In the genomic region with DNA sequence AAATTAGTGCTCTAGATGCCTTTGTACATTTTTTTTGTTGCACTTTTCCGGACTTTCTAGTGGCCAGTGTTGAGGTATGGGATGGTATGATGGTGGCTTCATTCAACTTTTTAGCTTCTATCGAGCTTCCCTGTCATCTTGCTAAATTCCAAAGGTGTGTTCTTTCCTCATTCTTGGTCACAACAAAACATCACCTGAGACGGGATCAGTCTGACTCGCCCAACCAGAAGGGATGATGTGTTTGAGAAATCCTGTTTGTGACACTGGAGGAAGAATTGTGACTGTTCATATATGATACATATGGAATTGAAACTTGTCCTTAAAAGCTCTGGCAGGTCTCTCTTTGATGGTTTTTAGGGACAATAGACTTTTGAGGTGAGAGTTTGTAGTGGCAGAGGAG, we compare ENCODE assay signal across 29 cellular contexts. TPM values are rescaled to one million over a fixed set of nuclear protein-coding genes. Genes with fewer than 3 reads are reported as not detected.
DNase-seq lines count a peak whose midpoint lies in the region; ATAC-seq and TF ChIP-seq lines count a peak whose summit lies in the region.
"Had no signal": no experiment of that assay in that cellular context is flagged by ENCODE, and none has a peak within 500 bp of the region (broad histone marks: within the 10 kb centered on the region; RNA-seq: fewer than 3 reads in every experiment).

No MANE protein-coding gene starts in this region.

- H3K27me3 ChIP-seq in CD4-positive, alpha-beta T cell (ENCODE audit: control insufficient read depth, insufficient read depth, low read length): no peaks in the 10 kb centered on the region
- no peaks in the 10 kb centered on the region for H3K27me3 ChIP-seq in H9 (ENCODE audit: insufficient read depth, low read length)
- H3K27me3 ChIP-seq in mammary epithelial cell (ENCODE audit: insufficient read depth, low read length): no peaks in the 10 kb centered on the region
- H3K27me3 ChIP-seq: cardiac muscle cell had no signal

- no peak overlapping the region for H4K8ac ChIP-seq in H9 (replicated peaks; ENCODE audit: insufficient read length, low read depth, low read length)

- no peak overlapping the region for H4K5ac ChIP-seq in H9 (ENCODE audit: insufficient read length, low read depth, low read length)

- no peak for TF ChIP-seq CTCF in CD4-positive, alpha-beta T cell (IDR thresholded peaks at IDR 0.05)
- TF ChIP-seq CTCF in H9 (conservative IDR thresholded peaks at IDR 0.05): no peak
- TF ChIP-seq CTCF in mammary epithelial cell (conservative IDR thresholded peaks at IDR 0.05 in 1 of 2, IDR thresholded peaks at IDR 0.05 in 1 of 2; ENCODE audit: extremely low read depth in 1 of 2, insufficient read depth in 1 of 2, low read depth in 1 of 2, low read length in 2 of 2): no peak
- TF ChIP-seq CTCF in natural killer cell (IDR thresholded peaks at IDR 0.05): no peak

- H3K9ac ChIP-seq in H9 (ENCODE audit: extremely low read depth, insufficient read length, low read length) (no peak overlapping the region), mammary epithelial cell (ENCODE audit: insufficient read depth, low read length) (no peak overlapping the region)
- H3K9ac ChIP-seq: KMS-11 had no signal

- no peaks in the 10 kb centered on the region for H3K9me3 ChIP-seq in CD4-positive, alpha-beta T cell (ENCODE audit: control insufficient read depth, low read length)
- H3K9me3 ChIP-seq in H9 (ENCODE audit: control insufficient read depth, low read depth, low read length) (no peaks in the 10 kb centered on the region), mammary epithelial cell (replicated peaks; ENCODE audit: insufficient read depth, low read length) (no peaks in the 10 kb centered on the region)
- H3K9me3 ChIP-seq: mucosa of descending colon, prostate gland had no signal

- H2BK15ac ChIP-seq in H9 (ENCODE audit: low read depth, low read length): no peak overlapping the region

- no peaks in the 10 kb centered on the region for H3K23me2 ChIP-seq in H9 (ENCODE audit: insufficient read length, low read depth, low read length, poor library complexity, severe bottlenecking)

- no peak overlapping the region for H3K4ac ChIP-seq in H9 (ENCODE audit: low read depth, low read length)

- CTCF ChIA-PET in CD4-positive, alpha-beta T cell (lab: Charles Lee): interaction anchor here (1.0 to 2.0 kb wide), 2 partner anchors 12 to 23 kb away, joined by 4 to 7 read pairs; no protein-coding TSS in a partner anchor
- CTCF ChIA-PET in mammary epithelial cell (lab: Charles Lee; ENCODE audit: low non-redundant PET): interaction anchor here (0.6 kb wide), 1 partner anchor 45 kb away, joined by 20 read pairs; no protein-coding TSS in a partner anchor

- no peaks in the 10 kb centered on the region; the same call in 1 of the 2 replicates for H3K79me2 ChIP-seq in H9 (ENCODE audit: insufficient read depth, low read length)
- H3K79me2 ChIP-seq in mammary epithelial cell (ENCODE audit: insufficient read depth, low read length): peaks cover 39% of the 10 kb centered on the region

- in situ Hi-C loops in mammary epithelial cell (cut with MboI; ENCODE audit: low sequenced_read_pairs in 2 of 2): no loop called here

- no peak overlapping the region for H3T11ph ChIP-seq in H9 (ENCODE audit: low read length)

- no peaks in the 10 kb centered on the region for H3K27me3 Mint-ChIP-seq in CD4-positive, alpha-beta T cell
- H3K27me3 Mint-ChIP-seq in H9 (ENCODE audit: low read depth) (no peaks in the 10 kb centered on the region), natural killer cell (ENCODE audit: low read depth in 2 of 2) (no peaks in the 10 kb centered on the region)
- H3K27me3 Mint-ChIP-seq: dendritic cell treated with granulocyte-macrophage colony-stimulating factor and Interleukin-4, amounts not matched to agents 40 ng/mL and 50 ng/mL, for 4 days; stimulated activated memory B cell treated with anti-CD40 and anti-IgM and Interleukin-4, amounts not matched to agents 10 μg/mL and 1 μg/mL and 100 μg/mL, for 72 hours had no signal

- intact Hi-C loops in CD4-positive, alpha-beta T cell (cut with DNase I, micrococcal nuclease): no loop called here
- intact Hi-C loops in mammary epithelial cell (cut with micrococcal nuclease) (loop anchor here (2.0 kb wide), 1 partner anchor 14 kb away; no protein-coding TSS in a partner anchor), natural killer cell (cut with micrococcal nuclease) (no loop called here)

- no peaks in the 10 kb centered on the region for H4K20me1 ChIP-seq in H9 (ENCODE audit: control insufficient read depth, insufficient read depth, insufficient read length)
- no peaks in the 10 kb centered on the region for H4K20me1 ChIP-seq in mammary epithelial cell (ENCODE audit: insufficient read depth, low read length)

- no peak overlapping the region for H3K4me3 ChIP-seq in mammary epithelial cell (replicated peaks in 1 of 3; ENCODE audit: insufficient read depth in 1 of 3, low read depth in 2 of 3, low read length in 3 of 3)
- H3K4me3 ChIP-seq: cardiac muscle cell, mucosa of descending colon, prostate gland had no signal

- no peak overlapping the region for H3K14ac ChIP-seq in H9 (ENCODE audit: insufficient read depth, low read length)

- POLR2A ChIA-PET in CD4-positive, alpha-beta T cell (lab: Charles Lee): no interaction called here

- ATAC-seq in CD4-positive, alpha-beta T cell (ENCODE audit: poor library complexity): no peak
- ATAC-seq in natural killer cell (no peak), GM21390 (IDR thresholded peaks at IDR 0.05; ENCODE audit: unreplicated experiment) (no peak)
- ATAC-seq: activated CD4-positive, CD25-positive, alpha-beta regulatory T cell treated with anti-CD3 and anti-CD28 coated beads, Interleukin-2, amount 50 U/mL, for 24 hours; mucosa of descending colon; stimulated activated memory B cell treated with anti-CD40 and anti-IgM and Interleukin-4, amounts not matched to agents 10 μg/mL and 1 μg/mL and 100 μg/mL, for 72 hours had no signal

- H3K4me1 Mint-ChIP-seq in CD4-positive, alpha-beta T cell (ENCODE audit: low read depth): peaks cover 80% of the 10 kb centered on the region
- H3K4me1 Mint-ChIP-seq in H9: peaks cover 3% of the 10 kb centered on the region in 2 experiments; a peak in 3 of 4 replicates
- H3K4me1 Mint-ChIP-seq in natural killer cell: peaks cover 75 to 85% of the 10 kb centered on the region in 2 donors

- H3K4me1 ChIP-seq in H9 (ENCODE audit: insufficient read depth, low read length) (no peaks in the 10 kb centered on the region), mammary epithelial cell (ENCODE audit: insufficient read depth, low read length) (peaks cover 27% of the 10 kb centered on the region)
- H3K4me1 ChIP-seq: prostate gland had no signal

- H2AFZ ChIP-seq in H9 (ENCODE audit: low read length): no peak overlapping the region
- H2AFZ ChIP-seq in mammary epithelial cell (ENCODE audit: low read depth, low read length): no peak overlapping the region

- H2AK5ac ChIP-seq in H9 (ENCODE audit: insufficient read length, low read length): no peak overlapping the region

- H3K4me2 ChIP-seq in H9 (ENCODE audit: insufficient read depth, insufficient read length, low read length) (no peak overlapping the region), mammary epithelial cell (ENCODE audit: insufficient read depth, low read depth, low read length) (no peak overlapping the region)
- H3K4me2 ChIP-seq: KMS-11 had no signal

- H2BK120ac ChIP-seq in H9 (ENCODE audit: low read depth, low read length, poor library complexity, severe bottlenecking): no peak overlapping the region

- no peak overlapping the region for H3K18ac ChIP-seq in H9 (ENCODE audit: insufficient read length, low read depth, low read length)

- no peaks in the 10 kb centered on the region for H3K36me3 ChIP-seq in mammary epithelial cell (ENCODE audit: insufficient read depth, low read length)
- H3K36me3 ChIP-seq: cardiac muscle cell, prostate gland had no signal

- H3K4me3 Mint-ChIP-seq in CD4-positive, alpha-beta T cell: no peak overlapping the region
- H3K4me3 Mint-ChIP-seq in H9 (no peak overlapping the region), natural killer cell (no peak overlapping the region)
- H3K4me3 Mint-ChIP-seq: dendritic cell treated with granulocyte-macrophage colony-stimulating factor and Interleukin-4, amounts not matched to agents 40 ng/mL and 50 ng/mL, for 4 days; stimulated activated memory B cell treated with anti-CD40 and anti-IgM and Interleukin-4, amounts not matched to agents 10 μg/mL and 1 μg/mL and 100 μg/mL, for 72 hours had no signal

- H3K27ac Mint-ChIP-seq in CD4-positive, alpha-beta T cell: peak overlapping the region; percentile 35
- H3K27ac Mint-ChIP-seq in H9 (peak overlapping the region in 2 of 3 experiments; percentile 8 to 40; a peak in 1 of 7 replicates), natural killer cell (peak overlapping the region; percentile 41 to 83)
- H3K27ac Mint-ChIP-seq: activated T-helper 2 cell treated with anti-CD3 and anti-CD28 coated beads, Interferon-gamma antibody, Interleukin-2, Interleukin-4, amounts not matched to agents 10 μg/mL and 5 μg/mL and 100 μg/mL, durations not matched to agents 14 hours and 24 hours and 36 hours; dendritic cell treated with granulocyte-macrophage colony-stimulating factor and Interleukin-4, amounts not matched to agents 40 ng/mL and 50 ng/mL, for 4 days; stimulated activated memory B cell treated with anti-CD40 and anti-IgM and Interleukin-4, amounts not matched to agents 10 μg/mL and 1 μg/mL and 100 μg/mL, for 72 hours had no signal

- peaks cover 3% of the 10 kb centered on the region for H3K79me1 ChIP-seq in H9 (ENCODE audit: insufficient read depth, low read depth, low read length, poor library complexity, severe bottlenecking)

- no TSS peak for BruUV-seq in mammary epithelial cell (replicated peaks; lab: Mats Ljungman, UMichigan)

- H2BK20ac ChIP-seq in H9 (ENCODE audit: low read depth, low read length, poor library complexity, severe bottlenecking): no peak overlapping the region

- no peak for DNase-seq in CD4-positive, alpha-beta T cell
- DNase-seq in H9 (no peak), mammary epithelial cell (peak; percentile 43), natural killer cell (no peak), retina (no peak), foreskin melanocyte (no peak), GOT3 (lab: John Stamatoyannopoulos, UW) (no peak)
- DNase-seq: amygdala; DMS79; hippocampal formation; mucosa of descending colon; MV-4-11; NCI-H1694; NCI-H2171 treated with DMSO at 0.1 percent for 48 hours; NCI-H774; Right ventricle myocardium superior; stimulated activated CD4-positive, alpha-beta T cell treated with anti-CD3 and anti-CD28 coated beads, Interleukin-2, amount 100 ng/mL, for 24 hours; SW 1271 had no signal

- WGBS in H9 (ENCODE audit: extremely low coverage, insufficient read length, low lambda C conversion rate): no CpG with 5 or more reads among the region's 4 CpGs
- WGBS in mammary epithelial cell (ENCODE audit: low coverage, missing lambda C conversion rate): 68% methylated on average over 4 of the region's 4 CpGs

- no peak overlapping the region for H2BK5ac ChIP-seq in H9 (ENCODE audit: insufficient read length, low read length)

- no peak overlapping the region for H2BK12ac ChIP-seq in H9 (ENCODE audit: insufficient read length, low read depth, low read length)

- H4K91ac ChIP-seq in H9 (ENCODE audit: insufficient read length, low read depth, low read length): no peak overlapping the region

- no peaks in the 10 kb centered on the region for H3K9me3 Mint-ChIP-seq in CD4-positive, alpha-beta T cell
- H3K9me3 Mint-ChIP-seq in H9 (no peaks in the 10 kb centered on the region; a peak in 1 of 5 replicates), natural killer cell (no peaks in the 10 kb centered on the region)
- H3K9me3 Mint-ChIP-seq: activated T-helper 2 cell treated with anti-CD3 and anti-CD28 coated beads, Interferon-gamma antibody, Interleukin-2, Interleukin-4, amounts not matched to agents 10 μg/mL and 5 μg/mL and 100 μg/mL, durations not matched to agents 14 hours and 24 hours and 36 hours; dendritic cell treated with granulocyte-macrophage colony-stimulating factor and Interleukin-4, amounts not matched to agents 40 ng/mL and 50 ng/mL, for 4 days; stimulated activated memory B cell treated with anti-CD40 and anti-IgM and Interleukin-4, amounts not matched to agents 10 μg/mL and 1 μg/mL and 100 μg/mL, for 72 hours had no signal

- dilution Hi-C loops in mammary epithelial cell (cut with HindIII; ENCODE audit: low sequenced_read_pairs): no loop called here

- peaks cover 88% of the 10 kb centered on the region for H3K36me3 Mint-ChIP-seq in CD4-positive, alpha-beta T cell (ENCODE audit: low read depth)
- peaks cover 7 to 10% (median 9%) of the 10 kb centered on the region in 3 experiments; a peak in 6 of 7 replicates for H3K36me3 Mint-ChIP-seq in H9 (ENCODE audit: insufficient read depth in 1 of 3, low read depth in 3 of 3)
- peaks cover 8% of the 10 kb centered on the region for H3K36me3 Mint-ChIP-seq in natural killer cell

- no peak overlapping the region for H3K56ac ChIP-seq in H9 (ENCODE audit: insufficient read length, low read depth, low read length)

- no peak overlapping the region for H3K23ac ChIP-seq in H9 (ENCODE audit: insufficient read length, low read depth, low read length)

- H3K27ac ChIP-seq in CD4-positive, alpha-beta T cell (ENCODE audit: low read depth, low read length): no peak overlapping the region
- H3K27ac ChIP-seq in H9 (ENCODE audit: insufficient read length, low read depth, low read length): no peak overlapping the region
- H3K27ac ChIP-seq in mammary epithelial cell (ENCODE audit: insufficient read depth, low read depth, low read length): peak overlapping the region; percentile 28
- H3K27ac ChIP-seq: cardiac muscle cell, KMS-11, prostate gland had no signal

RNA-seq across cellular contexts. Expression of a gene that starts 33.8 kb away (rescaled TPM):
- total RNA-seq in CD4-positive, alpha-beta T cell: not detected
- total RNA-seq in H9 (2021) (0.98 and 0.99 TPM in 2 replicates), mammary epithelial cell (under 1 TPM; 0.26 to 0.33 TPM), natural killer cell (not detected)
- polyA plus RNA-seq in mammary epithelial cell: 0.32 TPM
- 0.62 TPM for polyA minus RNA-seq in mammary epithelial cell
- total RNA-seq: cardiac muscle cell, HT-29, Right ventricle myocardium superior had no signal
- polyA plus RNA-seq: cardiac muscle cell had no signal

RNA-seq across cellular contexts. Expression of a gene that starts 47.9 kb away (rescaled TPM):
- total RNA-seq in CD4-positive, alpha-beta T cell: not detected
- not detected in 2 replicates for total RNA-seq in H9 (2021)
- total RNA-seq in mammary epithelial cell: under 1 TPM; 0.33 to 0.49 TPM
- polyA plus RNA-seq in mammary epithelial cell: 0.41 TPM
- not detected for polyA minus RNA-seq in mammary epithelial cell
- total RNA-seq in natural killer cell: not detected
- total RNA-seq: activated T-helper 2 cell treated with anti-CD3 and anti-CD28 coated beads, Interferon-gamma antibody, Interleukin-2, Interleukin-4, amounts not matched to agents 10 μg/mL and 5 μg/mL and 100 μg/mL, durations not matched to agents 14 hours and 24 hours and 36 hours; cardiac muscle cell; endothelial cell of umbilical vein; HT-29; mucosa of descending colon; Right ventricle myocardium superior; skeletal muscle tissue had no signal
- polyA plus RNA-seq: cardiac muscle cell, endothelial cell of umbilical vein had no signal

RNA-seq across cellular contexts. Expression of a gene that starts 57.2 kb away (rescaled TPM):
- total RNA-seq in CD4-positive, alpha-beta T cell: not detected
- not detected in 2 replicates for total RNA-seq in H9 (2021)
- not detected for total RNA-seq in mammary epithelial cell
- 0.10 TPM for polyA plus RNA-seq in mammary epithelial cell
- not detected for polyA minus RNA-seq in mammary epithelial cell
- not detected for total RNA-seq in natural killer cell
- total RNA-seq: activated T-helper 2 cell treated with anti-CD3 and anti-CD28 coated beads, Interferon-gamma antibody, Interleukin-2, Interleukin-4, amounts not matched to agents 10 μg/mL and 5 μg/mL and 100 μg/mL, durations not matched to agents 14 hours and 24 hours and 36 hours; cardiac muscle cell; endothelial cell of umbilical vein; HT-29; mucosa of descending colon; prostate gland; Right ventricle myocardium superior; skeletal muscle tissue had no signal
- polyA plus RNA-seq: cardiac muscle cell, endothelial cell of umbilical vein had no signal
